Comparison of ENCODE assay signal across 4 cellular contexts in the genomic region with DNA sequence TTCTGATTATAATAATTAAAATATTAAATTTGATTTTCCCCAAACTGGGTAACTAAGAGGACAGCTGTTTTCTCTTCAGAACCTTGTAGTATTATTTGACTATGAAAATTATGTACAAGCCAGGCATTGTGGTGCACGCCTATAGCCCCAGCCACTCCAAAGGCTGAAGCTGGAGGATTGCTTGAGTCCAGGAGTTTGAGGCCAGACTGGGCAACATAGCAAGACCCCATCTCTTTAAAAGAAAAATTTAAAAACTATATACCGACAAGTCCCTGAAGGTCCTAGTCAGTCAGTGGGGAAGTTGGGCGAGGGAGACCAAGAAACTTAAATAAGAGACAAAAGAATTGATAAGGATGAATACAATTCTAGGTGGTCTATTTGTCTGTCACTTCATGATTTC.
TF ChIP-seq lines count a peak whose summit lies in the region.

No MANE protein-coding gene starts in this region.

TF ChIP-seq in HepG2, 621 proteins besides CTCF, POLR2A, EP300 and RAD21:
- TF ChIP-seq ZNF121 (CRISPR knock-in tag; IDR thresholded peaks at IDR 0.05) (peak; percentile 39; the same call in 1 of the 2 replicates), ZNF572 (CRISPR knock-in tag; IDR thresholded peaks at IDR 0.05) (no peak)
TF ChIP-seq in HepG2: peak in this region for 1.

TF ChIP-seq in HEK293, 187 proteins besides CTCF, POLR2A, EP300 and RAD21:
- TF ChIP-seq ZNF121 (tag by site-specific recombination; IDR thresholded peaks at IDR 0.05) (peak; percentile 35; the same call in 1 of the 2 replicates), PRDM1 (tag by site-specific recombination; IDR thresholded peaks at IDR 0.05) (no peak)

TF ChIP-seq in WTC11, 78 proteins besides CTCF, POLR2A, EP300 and RAD21:
- TF ChIP-seq ZNF121 (CRISPR knock-in tag; IDR thresholded peaks at IDR 0.05) (0 out of 2 replicates have a peak, but pooled peaks have one; percentile 8), MYBL2 (CRISPR knock-in tag; IDR thresholded peaks at IDR 0.05) (no peak), IRF1 (CRISPR knock-in tag; IDR thresholded peaks at IDR 0.05) (no peak), ZNF671 (CRISPR knock-in tag; IDR thresholded peaks at IDR 0.05) (no peak), ZNF263 (CRISPR knock-in tag; IDR thresholded peaks at IDR 0.05; ENCODE audit: low read depth) (no peak)

TF ChIP-seq in K562, 482 proteins besides CTCF, POLR2A, EP300 and RAD21:
- TF ChIP-seq RBM25 (IDR thresholded peaks at IDR 0.05; ENCODE audit: low read depth, low read length, severe bottlenecking), result peak; percentile 51
- peak; percentile 77 for TF ChIP-seq ZNF121 (CRISPR knock-in tag; conservative IDR thresholded peaks at IDR 0.05)
- no peak for TF ChIP-seq KHSRP (IDR thresholded peaks at IDR 0.05)
- TF ChIP-seq CHD1 (IDR thresholded peaks at IDR 0.05; ENCODE audit: low read length), result no peak
- TF ChIP-seq ZFP91 (CRISPR knock-in tag; IDR thresholded peaks at IDR 0.05), result no peak
